ENCODE assay signal across 18 cellular contexts in genomic region chr7:74518041-74518440, GRCh38.
A peak's percentile ranks its signal among the peaks of the same experiment; 100 is the strongest.
DNase-seq lines count a peak whose midpoint lies in the region; ATAC-seq and TF ChIP-seq lines count a peak whose summit lies in the region.
"Had no signal": no experiment of that assay in that cellular context is flagged by ENCODE, and none has a peak within 500 bp of the region (broad histone marks: within the 10 kb centered on the region; RNA-seq: fewer than 3 reads in every experiment).

No MANE protein-coding gene starts in this region.

- H3K79me1 ChIP-seq in neuronal stem cell (ENCODE audit: low read depth, low read length) = peaks cover 3% of the 10 kb centered on the region

- H3K27ac ChIP-seq in cardiac muscle cell (peak overlapping the region; percentile 6), left ventricle myocardium inferior (replicated peaks) (no peak overlapping the region), neuronal stem cell (replicated peaks; ENCODE audit: low read length) (no peak overlapping the region)
- H3K27ac ChIP-seq: 22Rv1, BLaER1, C4-2B, GM23248 had no signal

- H2BK15ac ChIP-seq in neuronal stem cell (ENCODE audit: low read length) = no peak overlapping the region

- no peak overlapping the region for H3K9ac ChIP-seq in neuronal stem cell (ENCODE audit: low read depth, low read length, poor library complexity)
- H3K9ac ChIP-seq: BLaER1, GM23248 had no signal

- H3K36me3 Mint-ChIP-seq in stimulated activated memory B cell treated with anti-CD40 and anti-IgM and Interleukin-4, amounts not matched to agents 10 μg/mL and 1 μg/mL and 100 μg/mL, for 72 hours = peaks cover 9% of the 10 kb centered on the region
- H3K36me3 Mint-ChIP-seq: CD4-positive, CD25-positive, alpha-beta regulatory T cell; CD8-positive, alpha-beta T cell had no signal

- peak overlapping the region; percentile 8 for H4K8ac ChIP-seq in neuronal stem cell (ENCODE audit: low read depth, low read length)

- DNase-seq in cardiac muscle cell (ENCODE audit: low read depth in 1 of 2, low spot score in 1 of 2) (no peak), left ventricle myocardium inferior (no peak), neuronal stem cell (ENCODE audit: low spot score) (no peak), NCI-H1694 (lab: John Stamatoyannopoulos, UW) (no peak)
- DNase-seq in activated naive CD4-positive, alpha-beta T cell (lab: John Stamatoyannopoulos, UW) = no peak
- DNase-seq: Caco-2; CD4-positive, CD25-positive, alpha-beta regulatory T cell; CD8-positive, alpha-beta T cell; DMS153; DND-41; GM23248; H9; HFFc6 had no signal

- H3K9me3 ChIP-seq in cardiac muscle cell (ENCODE audit: low read depth) (no peaks in the 10 kb centered on the region), left ventricle myocardium inferior (replicated peaks) (peaks cover 9% of the 10 kb centered on the region), neuronal stem cell (replicated peaks in 1 of 2; ENCODE audit: control insufficient read depth in 2 of 2, insufficient read depth in 1 of 2, low read depth in 1 of 2, low read length in 2 of 2) (peaks cover 11 to 16% of the 10 kb centered on the region in 2 donors)
- H3K9me3 ChIP-seq: Caco-2 had no signal

- H2BK120ac ChIP-seq in neuronal stem cell (ENCODE audit: low read depth, low read length) = no peak overlapping the region

- no peak overlapping the region for H3K27ac Mint-ChIP-seq in stimulated activated memory B cell treated with anti-CD40 and anti-IgM and Interleukin-4, amounts not matched to agents 10 μg/mL and 1 μg/mL and 100 μg/mL, for 72 hours
- H3K27ac Mint-ChIP-seq: B cell; CD4-positive, CD25-positive, alpha-beta regulatory T cell; CD8-positive, alpha-beta T cell; HFFc6 had no signal

- no peak overlapping the region for H3K4ac ChIP-seq in neuronal stem cell (ENCODE audit: low read length)

- H3K27me3 ChIP-seq in cardiac muscle cell (no peaks in the 10 kb centered on the region), left ventricle myocardium inferior (ENCODE audit: low read depth) (no peaks in the 10 kb centered on the region), neuronal stem cell (ENCODE audit: control insufficient read depth in 3 of 3, insufficient read depth in 3 of 3, low read depth in 1 of 3, low read length in 3 of 3) (no peaks in the 10 kb centered on the region)
- H3K27me3 ChIP-seq: BLaER1 had no signal

- no peak overlapping the region for H3K23ac ChIP-seq in neuronal stem cell (ENCODE audit: low read depth, low read length, poor library complexity)

- no peak overlapping the region for H2BK12ac ChIP-seq in neuronal stem cell (ENCODE audit: low read length)

- no CpG with 5 or more reads among the region's 13 CpGs for WGBS in neuronal stem cell (ENCODE audit: extremely low coverage in 2 of 2, insufficient read length in 2 of 2, insufficient replicate concordance in 1 of 2), 2 donors

- H3K4me3 ChIP-seq in cardiac muscle cell (no peak overlapping the region), left ventricle myocardium inferior (no peak overlapping the region), neuronal stem cell (ENCODE audit: low read length in 2 of 2) (no peak overlapping the region)
- H3K4me3 ChIP-seq: BLaER1, GM23248 had no signal

- H2AFZ ChIP-seq in neuronal stem cell (ENCODE audit: low read length) = no peak overlapping the region
- H2AFZ ChIP-seq: GM23248 had no signal

- H3K4me1 ChIP-seq in cardiac muscle cell (ENCODE audit: low read depth) (peaks cover 13% of the 10 kb centered on the region), left ventricle myocardium inferior (peaks cover 30% of the 10 kb centered on the region), neuronal stem cell (ENCODE audit: control insufficient read depth in 2 of 2, insufficient read depth in 1 of 2, low read depth in 1 of 2, low read length in 2 of 2) (no peaks in the 10 kb centered on the region)
- H3K4me1 ChIP-seq: Caco-2 had no signal

- H3K4me1 Mint-ChIP-seq in stimulated activated memory B cell treated with anti-CD40 and anti-IgM and Interleukin-4, amounts not matched to agents 10 μg/mL and 1 μg/mL and 100 μg/mL, for 72 hours = no peaks in the 10 kb centered on the region
- H3K4me1 Mint-ChIP-seq: B cell; CD4-positive, CD25-positive, alpha-beta regulatory T cell; H9 had no signal

- H2AK5ac ChIP-seq in neuronal stem cell (ENCODE audit: low read depth, low read length) = no peak overlapping the region

- H4K91ac ChIP-seq in neuronal stem cell (ENCODE audit: low read depth, low read length, poor library complexity) = no peak overlapping the region

- H3K4me3 Mint-ChIP-seq in stimulated activated memory B cell treated with anti-CD40 and anti-IgM and Interleukin-4, amounts not matched to agents 10 μg/mL and 1 μg/mL and 100 μg/mL, for 72 hours = no peak overlapping the region
- H3K4me3 Mint-ChIP-seq: B cell; CD4-positive, CD25-positive, alpha-beta regulatory T cell; CD8-positive, alpha-beta T cell; H9; HFFc6 had no signal

- H3K18ac ChIP-seq in neuronal stem cell (ENCODE audit: low read length) = no peak overlapping the region

- no peak overlapping the region for H3K14ac ChIP-seq in neuronal stem cell (ENCODE audit: low read length)

- TF ChIP-seq CTCF in cardiac muscle cell (IDR thresholded peaks at IDR 0.05; ENCODE audit: low read depth, low read length) = no peak
- TF ChIP-seq CTCF in left ventricle myocardium inferior (IDR thresholded peaks at IDR 0.05; ENCODE audit: borderline replicate concordance) = no peak

- peaks cover 25% of the 10 kb centered on the region for H3K27me3 Mint-ChIP-seq in stimulated activated memory B cell treated with anti-CD40 and anti-IgM and Interleukin-4, amounts not matched to agents 10 μg/mL and 1 μg/mL and 100 μg/mL, for 72 hours
- H3K27me3 Mint-ChIP-seq: B cell; CD4-positive, CD25-positive, alpha-beta regulatory T cell had no signal

- H3K4me2 ChIP-seq in neuronal stem cell (ENCODE audit: insufficient read depth, low read length, poor library complexity, severe bottlenecking) = no peak overlapping the region
- H3K4me2 ChIP-seq: BLaER1 had no signal

- H3K9me3 Mint-ChIP-seq in stimulated activated memory B cell treated with anti-CD40 and anti-IgM and Interleukin-4, amounts not matched to agents 10 μg/mL and 1 μg/mL and 100 μg/mL, for 72 hours = peaks cover 3% of the 10 kb centered on the region
- H3K9me3 Mint-ChIP-seq: CD8-positive, alpha-beta T cell; H9; HFFc6 had no signal

- peaks cover 9% of the 10 kb centered on the region for H3K36me3 ChIP-seq in cardiac muscle cell
- H3K36me3 ChIP-seq in left ventricle myocardium inferior = peaks cover 59% of the 10 kb centered on the region
- peaks cover 53 to 87% of the 10 kb centered on the region in 2 donors for H3K36me3 ChIP-seq in neuronal stem cell (replicated peaks in 1 of 2; ENCODE audit: control insufficient read depth in 2 of 2, insufficient read depth in 2 of 2, low read length in 2 of 2)

- no peak overlapping the region for H2BK5ac ChIP-seq in neuronal stem cell (ENCODE audit: low read length)

- intact Hi-C loops in left ventricle myocardium inferior (cut with micrococcal nuclease) = no loop called here

- ATAC-seq in stimulated activated memory B cell treated with anti-CD40 and anti-IgM and Interleukin-4, amounts not matched to agents 10 μg/mL and 1 μg/mL and 100 μg/mL, for 72 hours = peak; percentile 12
- ATAC-seq: CD8-positive, alpha-beta T cell had no signal
